9 cellular contexts compared by ENCODE assay signal in the genomic region with DNA sequence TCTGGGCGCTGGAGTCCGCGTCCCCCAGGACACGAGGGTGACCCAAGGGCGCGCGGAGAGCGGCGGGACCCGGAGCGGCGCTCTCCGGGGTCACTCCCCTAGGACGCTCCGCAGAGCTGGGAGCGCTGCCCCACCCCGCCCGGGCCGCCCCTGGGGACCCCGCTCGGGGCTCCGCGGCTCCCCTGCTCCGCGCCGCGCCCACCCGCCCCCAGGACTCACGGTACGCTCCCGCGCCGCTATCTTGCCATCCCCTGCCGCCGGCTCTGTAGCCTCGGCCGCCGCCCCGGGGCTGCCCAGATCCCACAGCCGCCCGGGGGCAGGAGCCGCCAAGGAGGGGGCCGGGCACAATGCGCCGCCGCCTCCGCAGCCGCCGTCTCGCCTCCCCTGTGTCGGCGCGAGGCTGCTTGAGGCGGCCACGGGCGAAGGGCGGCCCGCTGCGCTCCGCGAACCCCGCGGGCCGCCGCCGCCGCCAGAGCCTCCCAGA. TPM values are rescaled to one million over a fixed set of nuclear protein-coding genes. Genes with fewer than 3 reads are reported as not detected.
DNase-seq lines count a peak whose midpoint lies in the region; ATAC-seq and TF ChIP-seq lines count a peak whose summit lies in the region.
"Had no signal": no experiment of that assay in that cellular context is flagged by ENCODE, and none has a peak within 500 bp of the region (broad histone marks: within the 10 kb centered on the region; RNA-seq: fewer than 3 reads in every experiment).

No MANE protein-coding gene starts in this region.

- H3K9me2 ChIP-seq in SK-N-SH: no peaks in the 10 kb centered on the region

- H3K27ac Mint-ChIP-seq in activated CD4-positive, alpha-beta memory T cell treated with anti-CD3 and anti-CD28 coated beads for 36 hours: no peak overlapping the region
- no peak overlapping the region for H3K27ac Mint-ChIP-seq in activated CD4-positive, alpha-beta memory T cell treated with anti-CD3 and anti-CD28 coated beads, Interleukin-2, amount 10 ng/mL, durations not matched to agents 7 days and 5 days

- TF ChIP-seq RAD21 in SK-N-SH (IDR thresholded peaks at IDR 0.05; ENCODE audit: low read length): no peak

- no peaks in the 10 kb centered on the region for H3K36me3 ChIP-seq in SK-N-SH (replicated peaks in 1 of 2; ENCODE audit: control insufficient read depth in 1 of 2, insufficient read depth in 2 of 2, low read length in 1 of 2)

- H2AFZ ChIP-seq in SK-N-SH (ENCODE audit: low read depth): peak overlapping the region; percentile 64; the same call in 1 of the 2 replicates

- peak; percentile 57 for ATAC-seq in omental fat pad (ENCODE audit: low FRiP score)

- CTCF ChIA-PET in activated CD4-positive, alpha-beta memory T cell treated with anti-CD3 and anti-CD28 coated beads for 36 hours (lab: Charles Lee): interaction anchor here (2.0 kb wide), 1 partner anchor 114 kb away, joined by 7 read pairs; no protein-coding TSS in a partner anchor
- CTCF ChIA-PET in activated CD4-positive, alpha-beta memory T cell treated with anti-CD3 and anti-CD28 coated beads, Interleukin-2, amount 10 ng/mL, durations not matched to agents 7 days and 5 days (lab: Charles Lee): interaction anchor here (1.2 to 4.7 kb wide), 2 partner anchors 15 to 114 kb away, joined by 3 to 31 read pairs; no protein-coding TSS in a partner anchor
- CTCF ChIA-PET in SK-N-SH (lab: Yijun Ruan, JAX): interaction anchor here (0.7 to 5.0 kb wide), 5 partner anchors 19 to 254 kb away, joined by 3 to 41 read pairs (median 5); no protein-coding TSS in a partner anchor

- H4K20me1 ChIP-seq in SK-N-SH (ENCODE audit: insufficient read depth): 0 out of 2 replicates have a peak, but pooled peaks cover 1% of the 10 kb centered on the region

- peak overlapping the region; percentile 79 to 91 for H3K4me3 ChIP-seq in SK-N-SH (ENCODE audit: low read depth in 2 of 2, low read length in 1 of 2)
- peak overlapping the region; percentile 80 for H3K4me3 ChIP-seq in epithelial cell of proximal tubule (ENCODE audit: low read depth, low read length)

- no peaks in the 10 kb centered on the region for H3K9me3 Mint-ChIP-seq in activated CD4-positive, alpha-beta memory T cell treated with anti-CD3 and anti-CD28 coated beads for 36 hours
- H3K9me3 Mint-ChIP-seq in activated CD4-positive, alpha-beta memory T cell treated with anti-CD3 and anti-CD28 coated beads, Interleukin-2, amount 10 ng/mL, durations not matched to agents 7 days and 5 days: no peaks in the 10 kb centered on the region

- TF ChIP-seq EP300 in SK-N-SH (IDR thresholded peaks at IDR 0.05; ENCODE audit: borderline replicate concordance in 1 of 2, low read depth in 1 of 2, low read length in 1 of 2): no peak

- WGBS in SK-N-SH (ENCODE audit: low lambda C conversion rate): no CpG with 5 or more reads among the region's 67 CpGs

- TF ChIP-seq CTCF in SK-N-SH (IDR thresholded peaks at IDR 0.05): no peak
- TF ChIP-seq CTCF in epithelial cell of proximal tubule (conservative IDR thresholded peaks at IDR 0.05; ENCODE audit: low read depth, low read length): no peak
- TF ChIP-seq CTCF in omental fat pad (IDR thresholded peaks at IDR 0.05): no peak

- H3K4me1 ChIP-seq in SK-N-SH (ENCODE audit: control insufficient read depth in 1 of 2, insufficient read depth in 2 of 2, low read depth in 1 of 2, low read length in 1 of 2): peaks cover 0 to 1% of the 10 kb centered on the region in 2 experiments; a peak in 3 of 4 replicates

- H3K9me3 ChIP-seq in SK-N-SH: no peaks in the 10 kb centered on the region

- H3F3A ChIP-seq in SK-N-SH (replicated peaks; ENCODE audit: insufficient read depth): peaks cover 4% of the 10 kb centered on the region

- H3K36me3 Mint-ChIP-seq in activated CD4-positive, alpha-beta memory T cell treated with anti-CD3 and anti-CD28 coated beads for 36 hours: no peaks in the 10 kb centered on the region
- H3K36me3 Mint-ChIP-seq in activated CD4-positive, alpha-beta memory T cell treated with anti-CD3 and anti-CD28 coated beads, Interleukin-2, amount 10 ng/mL, durations not matched to agents 7 days and 5 days (ENCODE audit: low read depth): peaks cover 3% of the 10 kb centered on the region

- POLR2A ChIA-PET in activated CD4-positive, alpha-beta memory T cell treated with anti-CD3 and anti-CD28 coated beads for 36 hours (lab: Charles Lee): no interaction called here
- POLR2A ChIA-PET in activated CD4-positive, alpha-beta memory T cell treated with anti-CD3 and anti-CD28 coated beads, Interleukin-2, amount 10 ng/mL, durations not matched to agents 7 days and 5 days (lab: Charles Lee): no interaction called here
- POLR2A ChIA-PET in SK-N-SH (lab: Yijun Ruan, JAX): interaction anchor here (0.6 kb wide), 1 partner anchor 254 kb away, joined by 3 read pairs; no protein-coding TSS in a partner anchor

- H3K9ac ChIP-seq in SK-N-SH: peak overlapping the region; percentile 68

- no peak for DNase-seq in activated CD4-positive, alpha-beta memory T cell treated with anti-CD3 and anti-CD28 coated beads for 36 hours
- DNase-seq in activated CD4-positive, alpha-beta memory T cell treated with anti-CD3 and anti-CD28 coated beads, Interleukin-2, amount 10 ng/mL, durations not matched to agents 7 days and 5 days: no peak
- DNase-seq in SK-N-SH (no peak), epithelial cell of proximal tubule (ENCODE audit: low read depth) (no peak), omental fat pad (ENCODE audit: low spot score) (no peak), NCI-H82 (lab: John Stamatoyannopoulos, UW) (no peak), cerebellum (ENCODE audit: low spot score) (no peak)
- no peak for DNase-seq in stimulated activated CD8-positive, alpha-beta memory T cell treated with anti-CD3 and anti-CD28 coated beads, Interleukin-4, amount 100 ng/mL, for 48 hours

- peaks cover 8% of the 10 kb centered on the region for H3K4me1 Mint-ChIP-seq in activated CD4-positive, alpha-beta memory T cell treated with anti-CD3 and anti-CD28 coated beads for 36 hours (ENCODE audit: low read depth)
- peaks cover 10% of the 10 kb centered on the region for H3K4me1 Mint-ChIP-seq in activated CD4-positive, alpha-beta memory T cell treated with anti-CD3 and anti-CD28 coated beads, Interleukin-2, amount 10 ng/mL, durations not matched to agents 7 days and 5 days

- peaks cover 15% of the 10 kb centered on the region; the same call in 1 of the 2 replicates for H3K79me2 ChIP-seq in SK-N-SH (ENCODE audit: insufficient read depth)

- peak overlapping the region; percentile 90 for H3K4me2 ChIP-seq in SK-N-SH

- intact Hi-C loops in activated CD4-positive, alpha-beta memory T cell treated with anti-CD3 and anti-CD28 coated beads for 36 hours (cut with micrococcal nuclease): loop anchor here (5.0 to 10.0 kb wide), 3 partner anchors 251 to 834 kb away; a partner anchor contains a TSS

- peak overlapping the region; percentile 64 for H3K4me3 Mint-ChIP-seq in activated CD4-positive, alpha-beta memory T cell treated with anti-CD3 and anti-CD28 coated beads for 36 hours
- H3K4me3 Mint-ChIP-seq in activated CD4-positive, alpha-beta memory T cell treated with anti-CD3 and anti-CD28 coated beads, Interleukin-2, amount 10 ng/mL, durations not matched to agents 7 days and 5 days: no peak overlapping the region

- H3K27me3 Mint-ChIP-seq in activated CD4-positive, alpha-beta memory T cell treated with anti-CD3 and anti-CD28 coated beads for 36 hours: peaks cover 47% of the 10 kb centered on the region
- peaks cover 68% of the 10 kb centered on the region for H3K27me3 Mint-ChIP-seq in activated CD4-positive, alpha-beta memory T cell treated with anti-CD3 and anti-CD28 coated beads, Interleukin-2, amount 10 ng/mL, durations not matched to agents 7 days and 5 days

- H3K27ac ChIP-seq in SK-N-SH (ENCODE audit: low read depth in 2 of 2, low read length in 1 of 2): peak overlapping the region; percentile 37 to 75; a peak in 3 of 4 replicates

- H3K27me3 ChIP-seq in SK-N-SH (ENCODE audit: insufficient read depth): no peaks in the 10 kb centered on the region

TF ChIP-seq in SK-N-SH, 30 proteins besides CTCF, POLR2A, EP300 and RAD21 (continues in another document):
- TF ChIP-seq TCF12 (IDR thresholded peaks at IDR 0.05) (no peak), FOXM1 (IDR thresholded peaks at IDR 0.05; ENCODE audit: low read depth) (no peak), YY1 (IDR thresholded peaks at IDR 0.05; ENCODE audit: low read depth) (no peak), RXRA (IDR thresholded peaks at IDR 0.05; ENCODE audit: borderline replicate concordance, low read depth) (no peak), TEAD4 (IDR thresholded peaks at IDR 0.05; ENCODE audit: borderline replicate concordance, insufficient read depth) (no peak), FOSL2 (IDR thresholded peaks at IDR 0.05; ENCODE audit: borderline replicate concordance, low read depth) (no peak), JUND (IDR thresholded peaks at IDR 0.05) (no peak), FOXJ3 (CRISPR knock-in tag; IDR thresholded peaks at IDR 0.05) (no peak), SMC3 (IDR thresholded peaks at IDR 0.05; ENCODE audit: low read depth, low read length) (no peak), RCOR1 (IDR thresholded peaks at IDR 0.05; ENCODE audit: low read length) (no peak), NFIC (IDR thresholded peaks at IDR 0.05; ENCODE audit: borderline replicate concordance) (no peak)
- TF ChIP-seq, protein P1, sequence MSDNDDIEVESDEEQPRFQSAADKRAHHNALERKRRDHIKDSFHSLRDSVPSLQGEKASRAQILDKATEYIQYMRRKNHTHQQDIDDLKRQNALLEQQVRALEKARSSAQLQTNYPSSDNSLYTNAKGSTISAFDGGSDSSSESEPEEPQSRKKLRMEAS (IDR thresholded peaks at IDR 0.05; ENCODE audit: low read depth): no peak

RNA-seq across cellular contexts. Expression of a gene that starts 0.3 kb away (rescaled TPM):
- total RNA-seq in activated CD4-positive, alpha-beta memory T cell treated with anti-CD3 and anti-CD28 coated beads for 36 hours: under 1 TPM; 0.05 to 0.14 TPM
- under 1 TPM; 0.05 to 0.18 TPM for total RNA-seq in activated CD4-positive, alpha-beta memory T cell treated with anti-CD3 and anti-CD28 coated beads, Interleukin-2, amount 10 ng/mL, durations not matched to agents 7 days and 5 days
- polyA plus RNA-seq in SK-N-SH (2012; rRNA removed): 3.8 and 5.0 TPM in 2 replicates
- 5.6 and 5.8 TPM in 2 replicates for polyA plus RNA-seq in SK-N-SH (2012; cell fraction: cytosol; rRNA removed)
- polyA plus RNA-seq in SK-N-SH (2012; cell fraction: nucleus; rRNA removed): 5.0 and 10.2 TPM in 2 replicates
- total RNA-seq in epithelial cell of proximal tubule (8.2 and 17.1 TPM in 2 replicates), omental fat pad (100 to 1,000 TPM in 3 of 4 donors, 10 to 100 TPM in 1; 95.9 to 388 (median 126) TPM), cerebellum (119 TPM)
- total RNA-seq: activated CD8-positive, alpha-beta memory T cell treated with anti-CD3 and anti-CD28 coated beads for 36 hours had no signal
